Comparison of ENCODE assay signal across 28 cellular contexts in the genomic region with DNA sequence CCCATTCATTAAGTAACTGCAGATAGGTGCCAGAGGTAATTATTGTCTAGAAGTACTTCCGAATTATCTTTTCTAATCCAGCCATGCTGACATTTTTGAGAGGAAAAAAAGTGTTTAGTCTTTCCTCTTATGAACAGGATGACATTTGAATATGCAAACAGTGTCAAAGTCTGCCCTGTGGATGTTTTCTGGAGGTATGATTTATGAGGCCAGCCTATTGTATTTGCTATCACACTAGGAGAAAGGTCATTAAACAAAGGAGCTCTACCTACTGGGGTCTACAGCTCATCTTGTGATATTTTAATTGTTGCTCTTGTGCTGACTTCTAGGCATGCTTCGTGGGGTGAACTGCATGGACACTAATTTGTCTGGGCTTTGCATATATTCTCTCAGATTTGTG.
"Had no signal": no experiment of that assay in that cellular context is flagged by ENCODE, and none has a peak within 500 bp of the region (broad histone marks: within the 10 kb centered on the region; RNA-seq: fewer than 3 reads in every experiment).

No MANE protein-coding gene starts in this region.

- H3K4me3 ChIP-seq: SK-N-MC had no signal

- H3K27ac Mint-ChIP-seq: activated CD4-positive, alpha-beta memory T cell treated with anti-CD3 and anti-CD28 coated beads, Interleukin-2, amount 10 ng/mL, durations not matched to agents 7 days and 5 days; activated CD4-positive, alpha-beta T cell treated with anti-CD3 and anti-CD28 coated beads, Interleukin-2, amount 10 ng/mL, durations not matched to agents 7 days and 5 days; activated naive CD4-positive, alpha-beta T cell treated with anti-CD3 and anti-CD28 coated beads for 36 hours; activated naive CD8-positive, alpha-beta T cell; activated T-helper 17 cell treated with anti-CD3 and anti-CD28 coated beads, Interleukin-2, amount 50 U/mL, for 72 hours; brain; T-cell had no signal

- H3K27me3 Mint-ChIP-seq: brain; central memory CD8-positive, alpha-beta T cell had no signal

- H3K4me1 Mint-ChIP-seq: activated CD4-positive, alpha-beta memory T cell treated with anti-CD3 and anti-CD28 coated beads, Interleukin-2, amount 10 ng/mL, durations not matched to agents 7 days and 5 days; activated CD4-positive, alpha-beta T cell treated with anti-CD3 and anti-CD28 coated beads, Interleukin-2, amount 10 ng/mL, durations not matched to agents 7 days and 5 days; activated T-helper 17 cell treated with anti-CD3 and anti-CD28 coated beads, Interleukin-2, amount 50 U/mL, for 72 hours; brain; central memory CD8-positive, alpha-beta T cell; T-cell had no signal

- H3K27ac ChIP-seq: KMS-11, SK-N-MC, VCaP had no signal

- H3K4me3 Mint-ChIP-seq: activated CD4-positive, alpha-beta memory T cell treated with anti-CD3 and anti-CD28 coated beads, Interleukin-2, amount 10 ng/mL, durations not matched to agents 7 days and 5 days; activated CD4-positive, alpha-beta T cell treated with anti-CD3 and anti-CD28 coated beads, Interleukin-2, amount 10 ng/mL, durations not matched to agents 7 days and 5 days; activated naive CD4-positive, alpha-beta T cell treated with anti-CD3 and anti-CD28 coated beads for 36 hours; activated naive CD8-positive, alpha-beta T cell; activated T-helper 17 cell treated with anti-CD3 and anti-CD28 coated beads, Interleukin-2, amount 50 U/mL, for 72 hours; brain; central memory CD8-positive, alpha-beta T cell; T-cell had no signal

- DNase-seq: activated CD4-positive, alpha-beta memory T cell treated with anti-CD3 and anti-CD28 coated beads, Interleukin-2, amount 10 ng/mL, durations not matched to agents 7 days and 5 days; activated CD4-positive, alpha-beta T cell treated with anti-CD3 and anti-CD28 coated beads, Interleukin-2, amount 10 ng/mL, durations not matched to agents 7 days and 5 days; activated CD4-positive, CD25-positive, alpha-beta regulatory T cell; activated gamma-delta T cell; activated naive CD4-positive, alpha-beta T cell treated with anti-CD3 and anti-CD28 coated beads for 36 hours; activated T-cell treated with anti-CD3 and anti-CD28 coated beads for 4 hours; activated T-cell treated with anti-CD3 and anti-CD28 coated beads, Interleukin-2, amount 50 U/mL, for 48 hours; amygdala; MM.1S; NCI-H1105 treated with DMSO at 0.1 percent for 48 hours; NCI-H1694 treated with DMSO at 0.1 percent for 48 hours; NCI-H2029 treated with DMSO at 0.1 percent for 48 hours; NCI-H524 treated with DMSO at 0.1 percent for 48 hours; NK-92 treated with Interleukin-12 subunit alpha and Interleukin-12 subunit beta, amount 100 ng/mL, for 24 hours; OCI-M1; RPMI8226; T-cell; T-helper 2 cell; T1000 had no signal

- ATAC-seq: activated T-helper 17 cell treated with anti-CD3 and anti-CD28 coated beads, Interleukin-2, amount 50 U/mL, for 72 hours; Panc1; Right ventricle myocardium inferior; T-cell had no signal

- H3K9me3 Mint-ChIP-seq: activated CD4-positive, alpha-beta T cell treated with anti-CD3 and anti-CD28 coated beads, Interleukin-2, amount 10 ng/mL, durations not matched to agents 7 days and 5 days; activated naive CD4-positive, alpha-beta T cell treated with anti-CD3 and anti-CD28 coated beads for 36 hours; activated T-helper 17 cell treated with anti-CD3 and anti-CD28 coated beads, Interleukin-2, amount 50 U/mL, for 72 hours; central memory CD8-positive, alpha-beta T cell had no signal

- H3K36me3 Mint-ChIP-seq: activated naive CD8-positive, alpha-beta T cell; T-cell had no signal
